In the genomic region with DNA sequence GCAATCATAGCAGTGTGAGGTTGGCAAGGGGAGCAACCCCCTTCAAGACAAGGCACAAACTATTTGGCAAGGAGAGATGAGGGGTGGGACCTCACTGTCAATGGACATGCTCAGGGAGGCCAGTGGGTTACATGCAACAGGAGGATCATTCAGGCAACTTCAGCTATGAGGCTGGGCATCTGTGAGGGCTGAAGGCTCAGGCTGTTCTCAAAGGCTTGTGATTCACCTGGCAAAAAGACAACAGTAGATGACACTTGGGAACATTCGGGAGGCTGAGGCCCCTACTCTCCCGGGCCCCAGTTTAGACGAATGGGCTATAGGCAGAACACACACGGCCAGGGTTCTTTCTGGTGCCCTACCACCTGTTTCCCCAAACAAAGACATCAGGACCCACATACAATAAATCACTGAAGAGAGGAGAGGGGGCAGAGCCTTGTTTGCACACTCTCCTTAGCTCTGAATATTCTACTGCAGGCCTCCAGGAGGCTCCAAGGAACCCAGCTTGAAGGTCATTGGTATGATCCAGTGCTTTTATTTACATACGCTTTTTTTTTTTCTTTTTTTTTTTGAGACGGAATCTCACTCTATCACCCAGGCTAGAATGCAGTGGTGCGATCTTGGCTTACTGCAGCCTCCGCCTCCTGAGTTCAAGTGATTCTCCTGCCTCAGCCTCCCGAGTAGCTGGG, we compare ENCODE assay signal across 9 cellular contexts. TPM values are rescaled to one million over a fixed set of nuclear protein-coding genes. Genes with fewer than 3 reads are reported as not detected.
A peak's percentile ranks its signal among the peaks of the same experiment; 100 is the strongest.
DNase-seq lines count a peak whose midpoint lies in the region; ATAC-seq and TF ChIP-seq lines count a peak whose summit lies in the region.
"Had no signal": no experiment of that assay in that cellular context is flagged by ENCODE, and none has a peak within 500 bp of the region (broad histone marks: within the 10 kb centered on the region; RNA-seq: fewer than 3 reads in every experiment).

No MANE protein-coding gene starts in this region.

- H3K4me1 Mint-ChIP-seq in activated naive CD8-positive, alpha-beta T cell treated with anti-CD3 and anti-CD28 coated beads for 36 hours: peaks cover 45% of the 10 kb centered on the region

- ATAC-seq in HG02642 (IDR thresholded peaks at IDR 0.05; ENCODE audit: poor library complexity, unreplicated experiment) (no peak), GM18502 (IDR thresholded peaks at IDR 0.05; ENCODE audit: poor library complexity, unreplicated experiment) (no peak)

- H3K79me2 ChIP-seq in mesendoderm (ENCODE audit: control insufficient read depth, insufficient read depth, low read length): peaks cover 10% of the 10 kb centered on the region

- no peak overlapping the region for H3K4me2 ChIP-seq in mesendoderm (ENCODE audit: low read length)

- H3K18ac ChIP-seq in mesendoderm (ENCODE audit: low read length): no peak overlapping the region

- peak overlapping the region; percentile 67 for H2BK5ac ChIP-seq in mesendoderm (ENCODE audit: low read length)

- H3K36me3 Mint-ChIP-seq in activated naive CD8-positive, alpha-beta T cell treated with anti-CD3 and anti-CD28 coated beads for 36 hours: peaks cover 43% of the 10 kb centered on the region

- no peaks in the 10 kb centered on the region for H3K9me3 Mint-ChIP-seq in activated naive CD8-positive, alpha-beta T cell treated with anti-CD3 and anti-CD28 coated beads for 36 hours

- H3K4me3 ChIP-seq in AG10803 (ENCODE audit: low read length): no peak overlapping the region
- no peak overlapping the region for H3K4me3 ChIP-seq in H7 (ENCODE audit: insufficient read depth, low read depth, low read length)
- H3K4me3 ChIP-seq in mesendoderm (ENCODE audit: low read length): no peak overlapping the region

- H3K27ac ChIP-seq in mesendoderm (ENCODE audit: low read depth, low read length): peak overlapping the region; percentile 3

- no peak overlapping the region for H2AK5ac ChIP-seq in mesendoderm (ENCODE audit: low read length)

- H2BK15ac ChIP-seq in mesendoderm (replicated peaks; ENCODE audit: low read depth): no peak overlapping the region

- H3K4me3 Mint-ChIP-seq in activated naive CD8-positive, alpha-beta T cell treated with anti-CD3 and anti-CD28 coated beads for 36 hours: peak overlapping the region; percentile 29

- no CpG with 5 or more reads among the region's 9 CpGs for WGBS in mesendoderm (ENCODE audit: extremely low coverage, insufficient coverage, low lambda C conversion rate)

- no peaks in the 10 kb centered on the region for H3K4me1 ChIP-seq in mesendoderm (ENCODE audit: control insufficient read depth, low read depth, low read length)

- H3K27me3 ChIP-seq in H7 (ENCODE audit: control insufficient read depth, insufficient read depth, low read length): no peaks in the 10 kb centered on the region
- H3K27me3 ChIP-seq in mesendoderm (ENCODE audit: insufficient read depth, low read length, poor library complexity): no peaks in the 10 kb centered on the region

- no peaks in the 10 kb centered on the region for H3K79me1 ChIP-seq in mesendoderm (ENCODE audit: low read length)

- peak overlapping the region; percentile 81 for H3K56ac ChIP-seq in mesendoderm (ENCODE audit: low read length)

- peak overlapping the region; percentile 8 for H3K9ac ChIP-seq in mesendoderm (ENCODE audit: low read length)

- peaks cover 4% of the 10 kb centered on the region for H3K27me3 Mint-ChIP-seq in activated naive CD8-positive, alpha-beta T cell treated with anti-CD3 and anti-CD28 coated beads for 36 hours

- H3K23ac ChIP-seq in mesendoderm (ENCODE audit: low read length): no peak overlapping the region

- H3K36me3 ChIP-seq in H7 (replicated peaks; ENCODE audit: control insufficient read depth, insufficient read depth, low read length) (peaks cover 36% of the 10 kb centered on the region), mesendoderm (ENCODE audit: control insufficient read depth, insufficient read depth, low read length) (peaks cover 15% of the 10 kb centered on the region)

- H3K27ac Mint-ChIP-seq in activated naive CD8-positive, alpha-beta T cell treated with anti-CD3 and anti-CD28 coated beads for 36 hours: peak overlapping the region; percentile 75

- no peak overlapping the region for H3K4ac ChIP-seq in mesendoderm (ENCODE audit: low read depth, low read length)

- H4K5ac ChIP-seq in mesendoderm (ENCODE audit: low read length): no peak overlapping the region

- DNase-seq in AG10803 (ENCODE audit: low read depth) (peak; percentile 68), H7 (peak; percentile 49), mesendoderm (peak; percentile 78), kidney tubule cell (ENCODE audit: low spot score) (no peak), NCI-H1105 treated with DMSO at 0.1 percent for 48 hours (lab: John Stamatoyannopoulos, UW) (no peak)
- DNase-seq in activated naive CD8-positive, alpha-beta T cell treated with anti-CD3 and anti-CD28 coated beads for 36 hours: no peak
- DNase-seq: NCI-H226 had no signal

- no peak overlapping the region for H2BK120ac ChIP-seq in mesendoderm (ENCODE audit: low read depth, low read length)

- TF ChIP-seq CTCF in AG10803 (conservative IDR thresholded peaks at IDR 0.05; ENCODE audit: low read length): peak; percentile 53

- no peak overlapping the region for H4K8ac ChIP-seq in mesendoderm (ENCODE audit: low read depth, low read length)

RNA-seq across cellular contexts. Expression of gene TUBB, which starts 7.9 kb away (rescaled TPM):
- 1,911 and 2,101 TPM in 2 replicates for total RNA-seq in H7 (2014; rRNA removed; shearing (Covaris generic))
- 1,000 to 10,000 TPM; 1,515 to 1,538 TPM for total RNA-seq in activated naive CD8-positive, alpha-beta T cell treated with anti-CD3 and anti-CD28 coated beads for 36 hours
- 1,956 TPM for polyA plus RNA-seq in mesendoderm (2013, experiment 1 of 2)
- polyA plus RNA-seq in mesendoderm (2013, experiment 2 of 2): 1,954 TPM

RNA-seq across cellular contexts. Expression of gene MDC1, which starts 11.0 kb away (rescaled TPM):
- total RNA-seq in H7 (2014; rRNA removed; shearing (Covaris generic)): 25.5 and 29.1 TPM in 2 replicates
- 10 to 100 TPM; 63.2 to 67.0 TPM for total RNA-seq in activated naive CD8-positive, alpha-beta T cell treated with anti-CD3 and anti-CD28 coated beads for 36 hours
- 30.4 TPM for polyA plus RNA-seq in mesendoderm (2013, experiment 1 of 2)
- polyA plus RNA-seq in mesendoderm (2013, experiment 2 of 2): 29.4 TPM

RNA-seq across cellular contexts. Expression of gene FLOT1, which starts 14.4 kb away (rescaled TPM):
- 140 and 152 TPM in 2 replicates for total RNA-seq in H7 (2014; rRNA removed; shearing (Covaris generic))
- 100 to 1,000 TPM; 104 to 107 TPM for total RNA-seq in activated naive CD8-positive, alpha-beta T cell treated with anti-CD3 and anti-CD28 coated beads for 36 hours
- 70.7 TPM for polyA plus RNA-seq in mesendoderm (2013, experiment 1 of 2)
- 68.2 TPM for polyA plus RNA-seq in mesendoderm (2013, experiment 2 of 2)

RNA-seq across cellular contexts. Expression of gene IER3, which starts 16.3 kb away (rescaled TPM):
- total RNA-seq in H7 (2014; rRNA removed; shearing (Covaris generic)): 116 and 141 TPM in 2 replicates
- 100 to 1,000 TPM; 295 to 310 TPM for total RNA-seq in activated naive CD8-positive, alpha-beta T cell treated with anti-CD3 and anti-CD28 coated beads for 36 hours
- 285 TPM for polyA plus RNA-seq in mesendoderm (2013, experiment 1 of 2)
- polyA plus RNA-seq in mesendoderm (2013, experiment 2 of 2): 254 TPM

RNA-seq across cellular contexts. Expression of gene NRM, which starts 37.3 kb away (rescaled TPM):
- 20.7 and 23.8 TPM in 2 replicates for total RNA-seq in H7 (2014; rRNA removed; shearing (Covaris generic))
- total RNA-seq in activated naive CD8-positive, alpha-beta T cell treated with anti-CD3 and anti-CD28 coated beads for 36 hours: 10 to 100 TPM; 19.7 to 20.2 TPM
- 49.8 TPM for polyA plus RNA-seq in mesendoderm (2013, experiment 1 of 2)
- polyA plus RNA-seq in mesendoderm (2013, experiment 2 of 2): 49.7 TPM

Comparison
In these comparisons a context has a peak if more than half of its experiments do, and no peak if none do; other contexts are left out.
1. DNase-seq: peak in AG10803 (single experiment), H7 (single experiment) and mesendoderm (single experiment); none in activated naive CD8-positive, alpha-beta T cell treated with anti-CD3 and anti-CD28 coated beads for 36 hours (single experiment), kidney tubule cell (single experiment) and NCI-H1105 treated with DMSO at 0.1 percent for 48 hours (single experiment).